Comparison of ENCODE assay signal across 9 cellular contexts in genomic region chr4:141375855-141376254, GRCh38.
A peak's percentile ranks its signal among the peaks of the same experiment; 100 is the strongest.
DNase-seq lines count a peak whose midpoint lies in the region; TF ChIP-seq lines count a peak whose summit lies in the region.
"Had no signal": no experiment of that assay in that cellular context is flagged by ENCODE, and none has a peak within 500 bp of the region (broad histone marks: within the 10 kb centered on the region; RNA-seq: fewer than 3 reads in every experiment).

No MANE protein-coding gene starts in this region.

- no peak overlapping the region for H2BK12ac ChIP-seq in mesenchymal stem cell (ENCODE audit: low read length in 2 of 2)

- H3K36me3 ChIP-seq in mesenchymal stem cell (ENCODE audit: control insufficient read depth in 1 of 2, insufficient read depth in 2 of 2, low read depth in 1 of 2, low read length in 2 of 2) (no peaks in the 10 kb centered on the region), suprapubic skin (no peaks in the 10 kb centered on the region)

- H3K4me3 ChIP-seq in mesenchymal stem cell (ENCODE audit: insufficient read depth in 1 of 2, low read depth in 1 of 2, low read length in 2 of 2) (no peak overlapping the region), suprapubic skin (no peak overlapping the region)

- no peak overlapping the region for H2BK120ac ChIP-seq in mesenchymal stem cell (ENCODE audit: low read depth, low read length)

- 90% methylated on average over 1 of the region's 2 CpGs for WGBS in mesenchymal stem cell
- 56% methylated on average over 2 of the region's 2 CpGs for WGBS in suprapubic skin

- H3K4ac ChIP-seq in mesenchymal stem cell (ENCODE audit: low read depth in 1 of 2, low read length in 2 of 2): no peak overlapping the region

- H3K4me1 ChIP-seq in mesenchymal stem cell (ENCODE audit: control insufficient read depth, insufficient read depth, low read depth, low read length): peaks cover 6% of the 10 kb centered on the region
- H3K4me1 ChIP-seq in suprapubic skin: no peaks in the 10 kb centered on the region

- H2AFZ ChIP-seq in mesenchymal stem cell (ENCODE audit: low read depth, low read length): no peak overlapping the region

- no peak for TF ChIP-seq EP300 in suprapubic skin (IDR thresholded peaks at IDR 0.05)

- peak overlapping the region; percentile 17 for H3K27ac ChIP-seq in mesenchymal stem cell (ENCODE audit: low read length, poor library complexity, severe bottlenecking)
- H3K27ac ChIP-seq in suprapubic skin: no peak overlapping the region
- H3K27ac ChIP-seq: HL-60 had no signal

- H2BK5ac ChIP-seq in mesenchymal stem cell (ENCODE audit: low read depth, low read length, poor library complexity, severe bottlenecking): no peak overlapping the region

- H2BK15ac ChIP-seq in mesenchymal stem cell (ENCODE audit: low read depth, poor library complexity, severe bottlenecking): no peak overlapping the region

- H3K9ac ChIP-seq in mesenchymal stem cell (ENCODE audit: low read length): no peak overlapping the region

- no peak overlapping the region for H3K4me2 ChIP-seq in mesenchymal stem cell (ENCODE audit: low read length, poor library complexity, severe bottlenecking)

- no peak for TF ChIP-seq POLR2A in suprapubic skin (IDR thresholded peaks at IDR 0.05)

- DNase-seq in Daoy (ENCODE audit: low read depth): peak; percentile 64
- peak; percentile 78 for DNase-seq in NCI-H2029 treated with DMSO at 0.1 percent for 48 hours (lab: John Stamatoyannopoulos, UW)
- peak; percentile 4 for DNase-seq in brain pericyte (ENCODE audit: low read depth, low spot score)
- peak; percentile 67 for DNase-seq in mesenchymal stem cell
- DNase-seq in suprapubic skin (ENCODE audit: low spot score in 2 of 2): no peak
- DNase-seq in KG1 (lab: John Stamatoyannopoulos, UW): no peak
- DNase-seq in stimulated activated CD4-positive, alpha-beta T cell treated with anti-CD3 and anti-CD28 coated beads, Interleukin-15, amount 100 ng/mL, for 24 hours: no peak
- no peak for DNase-seq in pons (ENCODE audit: low spot score)

- no peaks in the 10 kb centered on the region for H3K79me1 ChIP-seq in mesenchymal stem cell (replicated peaks; ENCODE audit: low read length, poor library complexity, severe bottlenecking)

- no peak overlapping the region for H3K14ac ChIP-seq in mesenchymal stem cell (ENCODE audit: low read length in 2 of 2)

- H2AK5ac ChIP-seq in mesenchymal stem cell (ENCODE audit: low read length, severe bottlenecking): no peak overlapping the region

- TF ChIP-seq CTCF in suprapubic skin (IDR thresholded peaks at IDR 0.05): no peak

- H3K23ac ChIP-seq in mesenchymal stem cell (ENCODE audit: low read length in 2 of 2): no peak overlapping the region

- H4K91ac ChIP-seq in mesenchymal stem cell (ENCODE audit: low read length): no peak overlapping the region

- H3K27me3 ChIP-seq in mesenchymal stem cell (ENCODE audit: control insufficient read depth in 1 of 2, insufficient read depth in 1 of 2, low read length in 2 of 2) (no peaks in the 10 kb centered on the region), suprapubic skin (no peaks in the 10 kb centered on the region)

- H4K8ac ChIP-seq in mesenchymal stem cell (ENCODE audit: low read length): no peak overlapping the region

- no peak overlapping the region for H3K18ac ChIP-seq in mesenchymal stem cell (ENCODE audit: low read depth in 1 of 2, low read length in 2 of 2)

- H3K9me3 ChIP-seq in mesenchymal stem cell (ENCODE audit: control insufficient read depth, low read length): no peaks in the 10 kb centered on the region
- H3K9me3 ChIP-seq in suprapubic skin: no peaks in the 10 kb centered on the region

Comparison
In these comparisons a context has a peak if more than half of its experiments do, and no peak if none do; other contexts are left out.
1. DNase-seq: peak in Daoy (single experiment), NCI-H2029 treated with DMSO at 0.1 percent for 48 hours (single experiment), brain pericyte (single experiment) and mesenchymal stem cell (single experiment); none in suprapubic skin (0 of 2), KG1 (single experiment), stimulated activated CD4-positive, alpha-beta T cell treated with anti-CD3 and anti-CD28 coated beads, Interleukin-15, amount 100 ng/mL, for 24 hours (single experiment) and pons (single experiment).